In genomic region chr4:53711916-53712315, GRCh38 we compare ENCODE assay signal across 25 cellular contexts.
DNase-seq lines count a peak whose midpoint lies in the region; ATAC-seq and TF ChIP-seq lines count a peak whose summit lies in the region.
"Had no signal": no experiment of that assay in that cellular context is flagged by ENCODE, and none has a peak within 500 bp of the region (broad histone marks: within the 10 kb centered on the region; RNA-seq: fewer than 3 reads in every experiment).

No MANE protein-coding gene starts in this region.

- H3K9me3 ChIP-seq in lower lobe of right lung (no peaks in the 10 kb centered on the region), mucosa of descending colon (no peaks in the 10 kb centered on the region)

- H3K27ac Mint-ChIP-seq in nephron, result peak overlapping the region in 2 of 3 experiments; percentile 88 to 93
- H3K27ac Mint-ChIP-seq: CD8-positive, alpha-beta memory T cell had no signal

- no peaks in the 10 kb centered on the region for H3K9me3 Mint-ChIP-seq in nephron

- intact Hi-C loops in lower lobe of right lung (cut with DNase I) (no loop called here), mucosa of descending colon (cut with DNase I, micrococcal nuclease) (no loop called here)

- H3K4me1 ChIP-seq in lower lobe of right lung, result peaks cover 6% of the 10 kb centered on the region
- no peaks in the 10 kb centered on the region for H3K4me1 ChIP-seq in mucosa of descending colon (ENCODE audit: low read depth)

- H3K4me3 ChIP-seq in AG10803 (ENCODE audit: low read length) (no peak overlapping the region), cardiac fibroblast (replicated peaks in 1 of 2; ENCODE audit: low read depth in 2 of 2, low read length in 2 of 2) (no peak overlapping the region), lower lobe of right lung (no peak overlapping the region), mucosa of descending colon (no peak overlapping the region)
- H3K4me3 ChIP-seq: GM23248, SK-N-MC had no signal

- ATAC-seq in lower lobe of right lung, result no peak
- no peak for ATAC-seq in mucosa of descending colon

- H3K36me3 Mint-ChIP-seq in nephron (ENCODE audit: low read depth), result no peaks in the 10 kb centered on the region
- H3K36me3 Mint-ChIP-seq: CD8-positive, alpha-beta memory T cell had no signal

- H3K4me1 Mint-ChIP-seq in nephron, result peaks cover 31% of the 10 kb centered on the region
- H3K4me1 Mint-ChIP-seq: CD8-positive, alpha-beta memory T cell had no signal

- DNase-seq in AG10803 (ENCODE audit: low read depth) (peak; percentile 43), cardiac fibroblast (ENCODE audit: low read depth in 2 of 2) (peak; percentile 47 to 73), fibroblast of peridontal ligament (ENCODE audit: extremely low read depth) (peak; percentile 32), T-helper 1 cell (no peak), lower lobe of right lung (no peak), NCI-H446 (lab: John Stamatoyannopoulos, UW) (no peak), mucosa of descending colon (no peak)
- DNase-seq: 8988T; Calu3; CD8-positive, alpha-beta memory T cell; DMS153; GM23248; HCEC 1CT; MV-4-11; NCI-H1694 treated with DMSO at 0.1 percent for 48 hours; NCI-H2081 treated with DMSO at 0.1 percent for 48 hours; NCI-H510A; NCI-H748 treated with DMSO at 0.1 percent for 48 hours; NK-92 treated with Interleukin-12 subunit alpha and Interleukin-12 subunit beta, amount 100 ng/mL, for 24 hours; SHP77 treated with DMSO at 0.1 percent for 48 hours had no signal

- TF ChIP-seq CTCF in AG10803 (conservative IDR thresholded peaks at IDR 0.05; ENCODE audit: low read length) (no peak), cardiac fibroblast (IDR thresholded peaks at IDR 0.05; ENCODE audit: low read depth, low read length) (no peak), nephron (IDR thresholded peaks at IDR 0.05; ENCODE audit: unreplicated experiment in 3 of 3) (no peak), lower lobe of right lung (IDR thresholded peaks at IDR 0.05) (no peak), mucosa of descending colon (IDR thresholded peaks at IDR 0.05) (no peak)

- H3K27ac ChIP-seq in lower lobe of right lung, result no peak overlapping the region
- H3K27ac ChIP-seq: C4-2B, GM23248, RWPE1, SK-N-MC had no signal

- H3K36me3 ChIP-seq in lower lobe of right lung, result no peaks in the 10 kb centered on the region
- no peaks in the 10 kb centered on the region for H3K36me3 ChIP-seq in mucosa of descending colon (ENCODE audit: low read depth)

- H3K4me3 Mint-ChIP-seq in nephron, result no peak overlapping the region
- H3K4me3 Mint-ChIP-seq: CD8-positive, alpha-beta memory T cell; IgD-negative memory B cell had no signal

- H3K27me3 Mint-ChIP-seq in nephron (ENCODE audit: low read depth), result peaks cover 7% of the 10 kb centered on the region

- no peaks in the 10 kb centered on the region for H3K27me3 ChIP-seq in lower lobe of right lung (ENCODE audit: low read depth)

Comparison
In these comparisons a context has a peak if more than half of its experiments do, and no peak if none do; other contexts are left out.
1. DNase-seq: peak in AG10803 (single experiment), cardiac fibroblast (2 of 2) and fibroblast of peridontal ligament (single experiment); none in T-helper 1 cell (0 of 5), lower lobe of right lung (single experiment), NCI-H446 (0 of 2) and mucosa of descending colon (0 of 3).